In the genomic region with DNA sequence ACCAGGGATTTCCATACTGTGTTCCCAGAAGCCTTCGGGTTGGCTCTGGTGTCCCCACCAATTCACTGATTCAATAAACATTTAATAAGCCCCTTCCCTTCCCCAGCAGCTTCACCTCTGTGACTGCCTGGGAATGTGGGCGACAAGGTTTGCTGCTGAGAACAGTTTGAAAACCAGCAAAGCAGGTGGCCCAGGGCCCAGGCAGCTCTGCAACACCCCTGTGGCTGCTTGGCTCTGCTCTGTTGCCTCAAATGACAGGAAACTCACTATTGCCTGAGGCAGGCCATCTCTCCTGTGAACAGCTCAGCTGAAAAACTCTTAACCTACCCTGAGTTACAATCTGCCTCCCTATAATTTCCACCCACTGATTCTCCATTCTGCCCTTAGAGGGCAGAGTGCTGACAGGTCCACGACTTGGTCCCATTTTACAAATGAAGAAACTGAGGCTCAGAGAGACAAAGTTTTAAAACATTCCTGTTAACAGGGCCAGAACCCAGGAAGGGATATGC, we compare ENCODE assay signal across 8 cellular contexts. TPM values are rescaled to one million over a fixed set of nuclear protein-coding genes. Genes with fewer than 3 reads are reported as not detected.
DNase-seq lines count a peak whose midpoint lies in the region; ATAC-seq and TF ChIP-seq lines count a peak whose summit lies in the region.
"Had no signal": no experiment of that assay in that cellular context is flagged by ENCODE, and none has a peak within 500 bp of the region (broad histone marks: within the 10 kb centered on the region; RNA-seq: fewer than 3 reads in every experiment).

No MANE protein-coding gene starts in this region.

- H3K27ac Mint-ChIP-seq in activated T-helper 17 cell treated with anti-CD3 and anti-CD28 coated beads, Interleukin-2, amount 50 U/mL, for 72 hours = peak overlapping the region; percentile 100
- H3K27ac Mint-ChIP-seq in naive thymus-derived CD8-positive, alpha-beta T cell = peak overlapping the region; percentile 75 to 100 (median 92)

- no peak overlapping the region for H3K4me3 ChIP-seq in GM12864 (ENCODE audit: low read depth, low read length)
- no peak overlapping the region for H3K4me3 ChIP-seq in uterus

- peak overlapping the region; percentile 22 for H3K4me3 Mint-ChIP-seq in activated T-helper 17 cell treated with anti-CD3 and anti-CD28 coated beads, Interleukin-2, amount 50 U/mL, for 72 hours
- peak overlapping the region; percentile 4 to 93 (median 56) for H3K4me3 Mint-ChIP-seq in naive thymus-derived CD8-positive, alpha-beta T cell

- peak; percentile 35 for ATAC-seq in HG02852 (IDR thresholded peaks at IDR 0.05; ENCODE audit: unreplicated experiment)
- no peak for ATAC-seq in activated T-helper 17 cell treated with anti-CD3 and anti-CD28 coated beads, Interleukin-2, amount 50 U/mL, for 72 hours (replicated peaks)
- ATAC-seq in naive thymus-derived CD8-positive, alpha-beta T cell = peak in 1 of 2 donors; percentile 8
- ATAC-seq in GM19395 (IDR thresholded peaks at IDR 0.05; ENCODE audit: unreplicated experiment) = no peak
- ATAC-seq in HG02798 (IDR thresholded peaks at IDR 0.05; ENCODE audit: poor library complexity, unreplicated experiment) = no peak

- H3K4me1 ChIP-seq in uterus = peaks cover 0 to under 1% of the 10 kb centered on the region in 2 donors

- intact Hi-C loops in uterus (cut with DNase I; ENCODE audit: low total_unique reads) = no loop called here

- no peaks in the 10 kb centered on the region for H3K9me3 Mint-ChIP-seq in activated T-helper 17 cell treated with anti-CD3 and anti-CD28 coated beads, Interleukin-2, amount 50 U/mL, for 72 hours
- no peaks in the 10 kb centered on the region for H3K9me3 Mint-ChIP-seq in naive thymus-derived CD8-positive, alpha-beta T cell

- no peaks in the 10 kb centered on the region for H3K9me3 ChIP-seq in uterus

- H3K27me3 ChIP-seq in uterus = no peaks in the 10 kb centered on the region

- H3K36me3 Mint-ChIP-seq in activated T-helper 17 cell treated with anti-CD3 and anti-CD28 coated beads, Interleukin-2, amount 50 U/mL, for 72 hours (ENCODE audit: low read depth) = peaks cover 92% of the 10 kb centered on the region
- peaks cover 4 to 65% (median 5%) of the 10 kb centered on the region in 3 donors for H3K36me3 Mint-ChIP-seq in naive thymus-derived CD8-positive, alpha-beta T cell

- H3K27me3 Mint-ChIP-seq in activated T-helper 17 cell treated with anti-CD3 and anti-CD28 coated beads, Interleukin-2, amount 50 U/mL, for 72 hours = no peaks in the 10 kb centered on the region
- no peaks in the 10 kb centered on the region for H3K27me3 Mint-ChIP-seq in naive thymus-derived CD8-positive, alpha-beta T cell

- POLR2A ChIA-PET in naive thymus-derived CD8-positive, alpha-beta T cell (lab: Charles Lee) = interaction anchor here (1.2 to 4.9 kb wide), 2 partner anchors 11 to 16 kb away, joined by 4 to 48 read pairs; a partner anchor contains a TSS

- TF ChIP-seq POLR2A in uterus (IDR thresholded peaks at IDR 0.05) = no peak

- no peak overlapping the region for H3K27ac ChIP-seq in uterus

- H3K4me1 Mint-ChIP-seq in activated T-helper 17 cell treated with anti-CD3 and anti-CD28 coated beads, Interleukin-2, amount 50 U/mL, for 72 hours = peaks cover 29% of the 10 kb centered on the region
- H3K4me1 Mint-ChIP-seq in naive thymus-derived CD8-positive, alpha-beta T cell = peaks cover 31 to 90% (median 81%) of the 10 kb centered on the region in 4 donors

- TF ChIP-seq CTCF in GM12864 (IDR thresholded peaks at IDR 0.05; ENCODE audit: low read depth, low read length, missing control alignments) (peak; percentile 24), uterus (IDR thresholded peaks at IDR 0.05) (no peak)

- H3K36me3 ChIP-seq in uterus = no peaks in the 10 kb centered on the region

- DNase-seq in GM12864 (ENCODE audit: low read depth) (no peak), uterus (no peak)
- DNase-seq in naive thymus-derived CD8-positive, alpha-beta T cell = peak in 3 of 10 donors; percentile 35 to 60 (median 39)
- DNase-seq: SHP77 had no signal

RNA-seq across cellular contexts. Expression of a gene that starts 10.5 kb away (rescaled TPM):
- total RNA-seq in activated T-helper 17 cell treated with anti-CD3 and anti-CD28 coated beads, Interleukin-2, amount 50 U/mL, for 72 hours = 10 to 100 TPM; 25.9 to 47.8 TPM
- 10 to 100 TPM; 29.2 to 34.6 TPM for total RNA-seq in naive thymus-derived CD8-positive, alpha-beta T cell
- polyA plus RNA-seq in naive thymus-derived CD8-positive, alpha-beta T cell = 100 to 1,000 TPM in 1 of 3 donors, 10 to 100 TPM in 2; 58.7 to 105 (median 80.7) TPM
- 1 to 10 TPM in 3 of 4 donors, not detected in 1; 3.3 to 9.9 (median 8.9) TPM for total RNA-seq in uterus

RNA-seq across cellular contexts. Expression of a gene that starts 57.3 kb away (rescaled TPM):
- total RNA-seq in activated T-helper 17 cell treated with anti-CD3 and anti-CD28 coated beads, Interleukin-2, amount 50 U/mL, for 72 hours = 1 to 10 TPM in 1 of 2 donors, not detected in 1; 1.5 TPM
- total RNA-seq in naive thymus-derived CD8-positive, alpha-beta T cell = under 1 TPM; 0.85 to 0.86 TPM
- polyA plus RNA-seq in naive thymus-derived CD8-positive, alpha-beta T cell = under 1 TPM in 2 of 3 donors, not detected in 1; 0.06 to 0.18 TPM
- total RNA-seq in uterus = 1 to 10 TPM in 1 of 4 donors, under 1 TPM in 1, not detected in 2; 0.83 to 2.7 TPM
